Comparison of ENCODE assay signal across 1 cellular context in genomic region chr15:34367128-34368081, GRCh38.
TF ChIP-seq lines count a peak whose summit lies in the region.

A gene with protein sequence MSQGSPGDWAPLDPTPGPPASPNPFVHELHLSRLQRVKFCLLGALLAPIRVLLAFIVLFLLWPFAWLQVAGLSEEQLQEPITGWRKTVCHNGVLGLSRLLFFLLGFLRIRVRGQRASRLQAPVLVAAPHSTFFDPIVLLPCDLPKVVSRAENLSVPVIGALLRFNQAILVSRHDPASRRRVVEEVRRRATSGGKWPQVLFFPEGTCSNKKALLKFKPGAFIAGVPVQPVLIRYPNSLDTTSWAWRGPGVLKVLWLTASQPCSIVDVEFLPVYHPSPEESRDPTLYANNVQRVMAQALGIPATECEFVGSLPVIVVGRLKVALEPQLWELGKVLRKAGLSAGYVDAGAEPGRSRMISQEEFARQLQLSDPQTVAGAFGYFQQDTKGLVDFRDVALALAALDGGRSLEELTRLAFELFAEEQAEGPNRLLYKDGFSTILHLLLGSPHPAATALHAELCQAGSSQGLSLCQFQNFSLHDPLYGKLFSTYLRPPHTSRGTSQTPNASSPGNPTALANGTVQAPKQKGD (minus strand): TSS chr15:34367196. CDS start chr15:34367100, 96 bp downstream.

TF ChIP-seq in GM12878, 131 proteins besides CTCF, POLR2A, EP300 and RAD21 (continued from another document and continues in another):
- TF ChIP-seq, protein P1, sequence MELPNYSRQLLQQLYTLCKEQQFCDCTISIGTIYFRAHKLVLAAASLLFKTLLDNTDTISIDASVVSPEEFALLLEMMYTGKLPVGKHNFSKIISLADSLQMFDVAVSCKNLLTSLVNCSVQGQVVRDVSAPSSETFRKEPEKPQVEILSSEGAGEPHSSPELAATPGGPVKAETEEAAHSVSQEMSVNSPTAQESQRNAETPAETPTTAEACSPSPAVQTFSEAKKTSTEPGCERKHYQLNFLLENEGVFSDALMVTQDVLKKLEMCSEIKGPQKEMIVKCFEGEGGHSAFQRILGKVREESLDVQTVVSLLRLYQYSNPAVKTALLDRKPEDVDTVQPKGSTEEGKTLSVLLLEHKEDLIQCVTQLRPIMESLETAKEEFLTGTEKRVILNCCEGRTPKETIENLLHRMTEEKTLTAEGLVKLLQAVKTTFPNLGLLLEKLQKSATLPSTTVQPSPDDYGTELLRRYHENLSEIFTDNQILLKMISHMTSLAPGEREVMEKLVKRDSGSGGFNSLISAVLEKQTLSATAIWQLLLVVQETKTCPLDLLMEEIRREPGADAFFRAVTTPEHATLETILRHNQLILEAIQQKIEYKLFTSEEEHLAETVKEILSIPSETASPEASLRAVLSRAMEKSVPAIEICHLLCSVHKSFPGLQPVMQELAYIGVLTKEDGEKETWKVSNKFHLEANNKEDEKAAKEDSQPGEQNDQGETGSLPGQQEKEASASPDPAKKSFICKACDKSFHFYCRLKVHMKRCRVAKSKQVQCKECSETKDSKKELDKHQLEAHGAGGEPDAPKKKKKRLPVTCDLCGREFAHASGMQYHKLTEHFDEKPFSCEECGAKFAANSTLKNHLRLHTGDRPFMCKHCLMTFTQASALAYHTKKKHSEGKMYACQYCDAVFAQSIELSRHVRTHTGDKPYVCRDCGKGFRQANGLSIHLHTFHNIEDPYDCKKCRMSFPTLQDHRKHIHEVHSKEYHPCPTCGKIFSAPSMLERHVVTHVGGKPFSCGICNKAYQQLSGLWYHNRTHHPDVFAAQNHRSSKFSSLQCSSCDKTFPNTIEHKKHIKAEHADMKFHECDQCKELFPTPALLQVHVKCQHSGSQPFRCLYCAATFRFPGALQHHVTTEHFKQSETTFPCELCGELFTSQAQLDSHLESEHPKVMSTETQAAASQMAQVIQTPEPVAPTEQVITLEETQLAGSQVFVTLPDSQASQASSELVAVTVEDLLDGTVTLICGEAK (IDR thresholded peaks at IDR 0.05; ENCODE audit: borderline replicate concordance): 0 out of 2 replicates have a peak, but pooled peaks have one; percentile 22
- TF ChIP-seq NR2C1 (IDR thresholded peaks at IDR 0.05) (0 out of 2 replicates have a peak, but pooled peaks have one; percentile 4), POU2F2 (IDR thresholded peaks at IDR 0.05; ENCODE audit: borderline replicate concordance, low read depth, low read length) (no peak; the same call in 1 of the 3 replicates), JUND (IDR thresholded peaks at IDR 0.05; ENCODE audit: low read depth, low read length) (no peak), MEF2A (IDR thresholded peaks at IDR 0.05; ENCODE audit: insufficient read depth, low read depth, low read length) (0 out of 2 replicates have a peak, but pooled peaks have one; percentile 12), CHD2 (IDR thresholded peaks at IDR 0.05; ENCODE audit: borderline replicate concordance, low read depth, low read length) (0 out of 2 replicates have a peak, but pooled peaks have one; percentile 22), BCL11A (IDR thresholded peaks at IDR 0.05; ENCODE audit: low read depth, low read length) (0 out of 2 replicates have a peak, but pooled peaks have one; percentile 15), NR2C2 (IDR thresholded peaks at IDR 0.05; ENCODE audit: borderline replicate concordance, control insufficient read depth, insufficient read length, low read depth) (no peak), JUNB (IDR thresholded peaks at IDR 0.05) (no peak), NKRF (conservative IDR thresholded peaks at IDR 0.05) (peak; percentile 82), CREB1 (IDR thresholded peaks at IDR 0.05; ENCODE audit: low read depth) (no peak; the same call in 1 of the 2 replicates), TARDBP (IDR thresholded peaks at IDR 0.05; ENCODE audit: borderline replicate concordance) (no peak), IKZF2 (IDR thresholded peaks at IDR 0.05) (peak; percentile 79 to 83), ZNF207 (IDR thresholded peaks at IDR 0.05; ENCODE audit: borderline replicate concordance) (peak; percentile 96), CREM (IDR thresholded peaks at IDR 0.05; ENCODE audit: low read depth) (no peak; the same call in 1 of the 2 replicates), BCL3 (IDR thresholded peaks at IDR 0.05; ENCODE audit: borderline replicate concordance, insufficient read depth, low read depth, low read length, poor library complexity, severe bottlenecking) (no peak), MYC (IDR thresholded peaks at IDR 0.05; ENCODE audit: insufficient read depth, insufficient read length, insufficient replicate concordance, low read length, severe bottlenecking) (peak; percentile 67), BACH1 (IDR thresholded peaks at IDR 0.05; ENCODE audit: borderline replicate concordance) (peak; percentile 73), SMAD1 (IDR thresholded peaks at IDR 0.05; ENCODE audit: low read depth, partially characterized antibody) (no peak), STAT1 (conservative IDR thresholded peaks at IDR 0.05) (0 out of 2 replicates have a peak, but pooled peaks have one; percentile 46), RELB (IDR thresholded peaks at IDR 0.05; ENCODE audit: low read depth) (peak; percentile 55; the same call in 1 of the 2 replicates), HCFC1 (IDR thresholded peaks at IDR 0.05; ENCODE audit: low read length) (no peak), YBX1 (IDR thresholded peaks at IDR 0.05) (no peak), ZNF622 (IDR thresholded peaks at IDR 0.05) (no peak), RB1 (IDR thresholded peaks at IDR 0.05; ENCODE audit: borderline replicate concordance) (peak; percentile 92; the same call in 1 of the 2 replicates), RUNX3 (IDR thresholded peaks at IDR 0.05; ENCODE audit: low read length) (no peak), ETV6 (conservative IDR thresholded peaks at IDR 0.05 in 1 of 2, IDR thresholded peaks at IDR 0.05 in 1 of 2; ENCODE audit: borderline replicate concordance in 1 of 2, low read depth in 1 of 2) (peak in 1 of 2 experiments; percentile 25; a peak in 1 of 4 replicates), SP1 (IDR thresholded peaks at IDR 0.05; ENCODE audit: low read depth, low read length) (no peak), SPI1 (IDR thresholded peaks at IDR 0.05; ENCODE audit: borderline replicate concordance, insufficient read depth, low read depth, low read length) (no peak), MTA3 (IDR thresholded peaks at IDR 0.05; ENCODE audit: borderline replicate concordance, low read length) (no peak; the same call in 1 of the 2 replicates), IKZF1 (conservative IDR thresholded peaks at IDR 0.05) (peak; percentile 95), DPF2 (IDR thresholded peaks at IDR 0.05) (peak; percentile 80), BRCA1 (IDR thresholded peaks at IDR 0.05; ENCODE audit: low read depth, low read length) (no peak), SUZ12 (IDR thresholded peaks at IDR 0.05; ENCODE audit: unreplicated experiment) (no peak), ZBED1 (IDR thresholded peaks at IDR 0.05; ENCODE audit: borderline replicate concordance) (no peak), HDGF (IDR thresholded peaks at IDR 0.05) (no peak; the same call in none of the 2 replicates), NFXL1 (IDR thresholded peaks at IDR 0.05; ENCODE audit: borderline replicate concordance) (no peak), ZNF687 (IDR thresholded peaks at IDR 0.05) (0 out of 2 replicates have a peak, but pooled peaks have one; percentile 18), SIX5 (IDR thresholded peaks at IDR 0.05; ENCODE audit: low read depth, low read length, severe bottlenecking) (no peak), ASH2L (IDR thresholded peaks at IDR 0.05; ENCODE audit: borderline replicate concordance, low read depth) (0 out of 2 replicates have a peak, but pooled peaks have one; percentile 23), LARP7 (IDR thresholded peaks at IDR 0.05) (peak; percentile 97)
- TF ChIP-seq, protein P2, sequence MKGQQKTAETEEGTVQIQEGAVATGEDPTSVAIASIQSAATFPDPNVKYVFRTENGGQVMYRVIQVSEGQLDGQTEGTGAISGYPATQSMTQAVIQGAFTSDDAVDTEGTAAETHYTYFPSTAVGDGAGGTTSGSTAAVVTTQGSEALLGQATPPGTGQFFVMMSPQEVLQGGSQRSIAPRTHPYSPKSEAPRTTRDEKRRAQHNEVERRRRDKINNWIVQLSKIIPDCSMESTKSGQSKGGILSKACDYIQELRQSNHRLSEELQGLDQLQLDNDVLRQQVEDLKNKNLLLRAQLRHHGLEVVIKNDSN (IDR thresholded peaks at IDR 0.05; ENCODE audit: borderline replicate concordance, extremely low read length, insufficient read depth, low read depth, low read length): no peak
- TF ChIP-seq, protein P3, sequence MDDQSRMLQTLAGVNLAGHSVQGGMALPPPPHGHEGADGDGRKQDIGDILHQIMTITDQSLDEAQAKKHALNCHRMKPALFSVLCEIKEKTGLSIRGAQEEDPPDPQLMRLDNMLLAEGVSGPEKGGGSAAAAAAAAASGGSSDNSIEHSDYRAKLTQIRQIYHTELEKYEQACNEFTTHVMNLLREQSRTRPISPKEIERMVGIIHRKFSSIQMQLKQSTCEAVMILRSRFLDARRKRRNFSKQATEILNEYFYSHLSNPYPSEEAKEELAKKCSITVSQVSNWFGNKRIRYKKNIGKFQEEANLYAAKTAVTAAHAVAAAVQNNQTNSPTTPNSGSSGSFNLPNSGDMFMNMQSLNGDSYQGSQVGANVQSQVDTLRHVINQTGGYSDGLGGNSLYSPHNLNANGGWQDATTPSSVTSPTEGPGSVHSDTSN (IDR thresholded peaks at IDR 0.05; ENCODE audit: insufficient replicate concordance, low read depth, low read length): no peak
- TF ChIP-seq, protein P4, sequence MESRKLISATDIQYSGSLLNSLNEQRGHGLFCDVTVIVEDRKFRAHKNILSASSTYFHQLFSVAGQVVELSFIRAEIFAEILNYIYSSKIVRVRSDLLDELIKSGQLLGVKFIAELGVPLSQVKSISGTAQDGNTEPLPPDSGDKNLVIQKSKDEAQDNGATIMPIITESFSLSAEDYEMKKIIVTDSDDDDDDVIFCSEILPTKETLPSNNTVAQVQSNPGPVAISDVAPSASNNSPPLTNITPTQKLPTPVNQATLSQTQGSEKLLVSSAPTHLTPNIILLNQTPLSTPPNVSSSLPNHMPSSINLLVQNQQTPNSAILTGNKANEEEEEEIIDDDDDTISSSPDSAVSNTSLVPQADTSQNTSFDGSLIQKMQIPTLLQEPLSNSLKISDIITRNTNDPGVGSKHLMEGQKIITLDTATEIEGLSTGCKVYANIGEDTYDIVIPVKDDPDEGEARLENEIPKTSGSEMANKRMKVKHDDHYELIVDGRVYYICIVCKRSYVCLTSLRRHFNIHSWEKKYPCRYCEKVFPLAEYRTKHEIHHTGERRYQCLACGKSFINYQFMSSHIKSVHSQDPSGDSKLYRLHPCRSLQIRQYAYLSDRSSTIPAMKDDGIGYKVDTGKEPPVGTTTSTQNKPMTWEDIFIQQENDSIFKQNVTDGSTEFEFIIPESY (IDR thresholded peaks at IDR 0.05): no peak
